ENCODE assay signal across 19 cellular contexts in the genomic region with DNA sequence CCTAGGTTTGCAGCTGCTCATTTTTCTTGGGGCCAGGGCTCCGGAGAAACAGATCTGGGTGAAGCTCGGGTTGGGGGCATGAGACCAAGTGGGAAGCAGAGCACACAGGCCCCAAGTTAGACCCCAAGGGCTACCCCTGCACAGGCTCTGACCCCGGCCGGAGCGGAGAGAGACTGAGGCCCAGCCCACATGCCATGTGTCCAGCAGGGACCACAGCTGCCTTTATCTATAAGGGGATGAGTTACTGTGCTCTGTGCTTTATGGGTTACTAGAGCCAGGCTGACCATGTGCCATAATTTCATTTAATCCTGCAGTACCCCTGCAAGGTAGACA. TPM values are rescaled to one million over a fixed set of nuclear protein-coding genes. Genes with fewer than 3 reads are reported as not detected.
DNase-seq lines count a peak whose midpoint lies in the region; ATAC-seq and TF ChIP-seq lines count a peak whose summit lies in the region.
"Had no signal": no experiment of that assay in that cellular context is flagged by ENCODE, and none has a peak within 500 bp of the region (broad histone marks: within the 10 kb centered on the region; RNA-seq: fewer than 3 reads in every experiment).

No MANE protein-coding gene starts in this region.

- DNase-seq in natural killer cell treated with Interleukin-12 subunit alpha and Interleukin-12 subunit beta and Interleukin-15 and Interleukin-18, amount 100 ng/mL, for 72 hours (ENCODE audit: low spot score) = peak; percentile 53
- DNase-seq in natural killer cell (no peak), RWPE1 (ENCODE audit: low spot score) (no peak), posterior vena cava (ENCODE audit: low spot score) (peak; percentile 45), left ventricle myocardium superior (no peak)
- no peak for DNase-seq in activated naive CD8-positive, alpha-beta T cell treated with anti-CD3 and anti-CD28 coated beads, Interleukin-2, amount 50 U/mL, for 24 hours
- DNase-seq: AML-193; Caco-2; Calu3; CD4-positive, alpha-beta T cell; CD8-positive, alpha-beta T cell; DMS79 treated with DMSO at 0.1 percent for 48 hours; GF-D8 had no signal

- no peaks in the 10 kb centered on the region for H3K9me3 Mint-ChIP-seq in natural killer cell treated with Interleukin-12 subunit alpha and Interleukin-12 subunit beta and Interleukin-15 and Interleukin-18, amount 100 ng/mL, for 72 hours
- H3K9me3 Mint-ChIP-seq in natural killer cell = no peaks in the 10 kb centered on the region
- H3K9me3 Mint-ChIP-seq in activated naive CD8-positive, alpha-beta T cell treated with anti-CD3 and anti-CD28 coated beads, Interleukin-2, amount 50 U/mL, for 24 hours = no peaks in the 10 kb centered on the region
- H3K9me3 Mint-ChIP-seq in activated T-helper 17 cell treated with anti-CD3 and anti-CD28 coated beads, Interleukin-2, amount 50 U/mL, for 72 hours = no peaks in the 10 kb centered on the region
- H3K9me3 Mint-ChIP-seq: CD4-positive, alpha-beta T cell; CD8-positive, alpha-beta T cell had no signal

- TF ChIP-seq CTCF in natural killer cell (IDR thresholded peaks at IDR 0.05) (no peak), RWPE1 (conservative IDR thresholded peaks at IDR 0.05; ENCODE audit: low read depth) (no peak)

- peaks cover 0 to 6% of the 10 kb centered on the region in 2 donors for H3K27me3 Mint-ChIP-seq in natural killer cell treated with Interleukin-12 subunit alpha and Interleukin-12 subunit beta and Interleukin-15 and Interleukin-18, amount 100 ng/mL, for 72 hours
- no peaks in the 10 kb centered on the region for H3K27me3 Mint-ChIP-seq in natural killer cell (ENCODE audit: low read depth in 2 of 2)
- H3K27me3 Mint-ChIP-seq in activated naive CD8-positive, alpha-beta T cell treated with anti-CD3 and anti-CD28 coated beads, Interleukin-2, amount 50 U/mL, for 24 hours = no peaks in the 10 kb centered on the region
- peaks cover 8% of the 10 kb centered on the region for H3K27me3 Mint-ChIP-seq in activated T-helper 17 cell treated with anti-CD3 and anti-CD28 coated beads, Interleukin-2, amount 50 U/mL, for 72 hours
- H3K27me3 Mint-ChIP-seq: CD4-positive, alpha-beta T cell had no signal

- H3K27ac Mint-ChIP-seq in natural killer cell treated with Interleukin-12 subunit alpha and Interleukin-12 subunit beta and Interleukin-15 and Interleukin-18, amount 100 ng/mL, for 72 hours = no peak overlapping the region
- H3K27ac Mint-ChIP-seq in natural killer cell = no peak overlapping the region
- no peak overlapping the region for H3K27ac Mint-ChIP-seq in activated naive CD8-positive, alpha-beta T cell treated with anti-CD3 and anti-CD28 coated beads, Interleukin-2, amount 50 U/mL, for 24 hours
- H3K27ac Mint-ChIP-seq in activated T-helper 17 cell treated with anti-CD3 and anti-CD28 coated beads, Interleukin-2, amount 50 U/mL, for 72 hours = no peak overlapping the region
- H3K27ac Mint-ChIP-seq: B cell; CD4-positive, alpha-beta T cell; CD8-positive, alpha-beta T cell had no signal

- POLR2A ChIA-PET in RWPE1 (lab: Yijun Ruan, JAX; ENCODE audit: low non-redundant PET) = no interaction called here

- no peak for ATAC-seq in natural killer cell treated with Interleukin-12 subunit alpha and Interleukin-12 subunit beta and Interleukin-15 and Interleukin-18, amount 100 ng/mL, for 72 hours
- ATAC-seq in natural killer cell (no peak), left ventricle myocardium superior (no peak)
- no peak for ATAC-seq in activated naive CD8-positive, alpha-beta T cell treated with anti-CD3 and anti-CD28 coated beads, Interleukin-2, amount 50 U/mL, for 24 hours
- no peak for ATAC-seq in activated T-helper 17 cell treated with anti-CD3 and anti-CD28 coated beads, Interleukin-2, amount 50 U/mL, for 72 hours (replicated peaks)
- ATAC-seq: A549; CD8-positive, alpha-beta T cell had no signal

- H3K4me3 Mint-ChIP-seq in natural killer cell treated with Interleukin-12 subunit alpha and Interleukin-12 subunit beta and Interleukin-15 and Interleukin-18, amount 100 ng/mL, for 72 hours = no peak overlapping the region
- H3K4me3 Mint-ChIP-seq in natural killer cell = no peak overlapping the region
- H3K4me3 Mint-ChIP-seq in activated naive CD8-positive, alpha-beta T cell treated with anti-CD3 and anti-CD28 coated beads, Interleukin-2, amount 50 U/mL, for 24 hours = no peak overlapping the region
- no peak overlapping the region for H3K4me3 Mint-ChIP-seq in activated T-helper 17 cell treated with anti-CD3 and anti-CD28 coated beads, Interleukin-2, amount 50 U/mL, for 72 hours
- H3K4me3 Mint-ChIP-seq: B cell; CD4-positive, alpha-beta T cell; CD8-positive, alpha-beta T cell had no signal

- no peaks in the 10 kb centered on the region for H3K36me3 Mint-ChIP-seq in natural killer cell treated with Interleukin-12 subunit alpha and Interleukin-12 subunit beta and Interleukin-15 and Interleukin-18, amount 100 ng/mL, for 72 hours
- no peaks in the 10 kb centered on the region for H3K36me3 Mint-ChIP-seq in natural killer cell
- no peaks in the 10 kb centered on the region for H3K36me3 Mint-ChIP-seq in activated naive CD8-positive, alpha-beta T cell treated with anti-CD3 and anti-CD28 coated beads, Interleukin-2, amount 50 U/mL, for 24 hours (ENCODE audit: low read depth)
- H3K36me3 Mint-ChIP-seq in activated T-helper 17 cell treated with anti-CD3 and anti-CD28 coated beads, Interleukin-2, amount 50 U/mL, for 72 hours (ENCODE audit: low read depth) = no peaks in the 10 kb centered on the region
- H3K36me3 Mint-ChIP-seq: CD8-positive, alpha-beta T cell had no signal

- CTCF ChIA-PET in RWPE1 (lab: Yijun Ruan, JAX) = no interaction called here

- peak overlapping the region; percentile 10; the same call in 1 of the 2 replicates for H3K27ac ChIP-seq in RWPE1
- H3K27ac ChIP-seq: 22Rv1, C4-2B had no signal

- no peaks in the 10 kb centered on the region for H3K4me1 Mint-ChIP-seq in natural killer cell treated with Interleukin-12 subunit alpha and Interleukin-12 subunit beta and Interleukin-15 and Interleukin-18, amount 100 ng/mL, for 72 hours (ENCODE audit: low read depth in 2 of 2)
- no peaks in the 10 kb centered on the region for H3K4me1 Mint-ChIP-seq in natural killer cell
- no peaks in the 10 kb centered on the region for H3K4me1 Mint-ChIP-seq in activated naive CD8-positive, alpha-beta T cell treated with anti-CD3 and anti-CD28 coated beads, Interleukin-2, amount 50 U/mL, for 24 hours
- no peaks in the 10 kb centered on the region for H3K4me1 Mint-ChIP-seq in activated T-helper 17 cell treated with anti-CD3 and anti-CD28 coated beads, Interleukin-2, amount 50 U/mL, for 72 hours

- intact Hi-C loops in natural killer cell (cut with micrococcal nuclease) = no loop called here
- intact Hi-C loops in posterior vena cava (cut with DNase I) = no loop called here
- intact Hi-C loops in left ventricle myocardium superior (cut with micrococcal nuclease) = no loop called here

RNA-seq across cellular contexts. Expression of a gene that starts 30.3 kb away (rescaled TPM):
- total RNA-seq in natural killer cell treated with Interleukin-12 subunit alpha and Interleukin-12 subunit beta and Interleukin-15 and Interleukin-18, amount 100 ng/mL, for 72 hours = not detected
- total RNA-seq in natural killer cell (not detected), posterior vena cava (not detected), left ventricle myocardium superior (not detected)
- not detected for total RNA-seq in activated T-helper 17 cell treated with anti-CD3 and anti-CD28 coated beads, Interleukin-2, amount 50 U/mL, for 72 hours
- total RNA-seq: A172; B cell; Caco-2; Calu3; CD4-positive, alpha-beta T cell; CD8-positive, alpha-beta T cell had no signal

RNA-seq across cellular contexts. Expression of a gene that starts 49.0 kb away (rescaled TPM):
- not detected for total RNA-seq in natural killer cell treated with Interleukin-12 subunit alpha and Interleukin-12 subunit beta and Interleukin-15 and Interleukin-18, amount 100 ng/mL, for 72 hours
- total RNA-seq in natural killer cell (not detected), posterior vena cava (1 to 10 TPM; 6.0 to 6.4 TPM), left ventricle myocardium superior (88.9 TPM)
- total RNA-seq in activated T-helper 17 cell treated with anti-CD3 and anti-CD28 coated beads, Interleukin-2, amount 50 U/mL, for 72 hours = not detected
- total RNA-seq: B cell; Caco-2; CD8-positive, alpha-beta T cell had no signal

RNA-seq across cellular contexts. Expression of a gene that starts 54.5 kb away (rescaled TPM):
- not detected for total RNA-seq in natural killer cell treated with Interleukin-12 subunit alpha and Interleukin-12 subunit beta and Interleukin-15 and Interleukin-18, amount 100 ng/mL, for 72 hours
- total RNA-seq in natural killer cell (not detected), posterior vena cava (1 to 10 TPM; 2.0 to 2.7 TPM), left ventricle myocardium superior (3.2 TPM)
- total RNA-seq in activated T-helper 17 cell treated with anti-CD3 and anti-CD28 coated beads, Interleukin-2, amount 50 U/mL, for 72 hours = 1 to 10 TPM in 1 of 2 donors, under 1 TPM in 1; 0.43 to 2.5 TPM
- total RNA-seq: B cell; CD4-positive, alpha-beta T cell; CD8-positive, alpha-beta T cell had no signal

Comparison
In these comparisons a context has a peak if more than half of its experiments do, and no peak if none do; other contexts are left out.
1. DNase-seq: peak in natural killer cell treated with Interleukin-12 subunit alpha and Interleukin-12 subunit beta and Interleukin-15 and Interleukin-18, amount 100 ng/mL, for 72 hours (single experiment) and posterior vena cava (single experiment); none in natural killer cell (single experiment), RWPE1 (single experiment), activated naive CD8-positive, alpha-beta T cell treated with anti-CD3 and anti-CD28 coated beads, Interleukin-2, amount 50 U/mL, for 24 hours (single experiment) and left ventricle myocardium superior (single experiment).
2. RNA of a gene that starts 49.0 kb away (total RNA-seq): 88.9 TPM in left ventricle myocardium superior (single experiment); 6.0 to 6.4 TPM in posterior vena cava, not detected in natural killer cell treated with Interleukin-12 subunit alpha and Interleukin-12 subunit beta and Interleukin-15 and Interleukin-18, amount 100 ng/mL, for 72 hours, not detected in natural killer cell and not detected in activated T-helper 17 cell treated with anti-CD3 and anti-CD28 coated beads, Interleukin-2, amount 50 U/mL, for 72 hours; every median in the first group is over 10 times any median in the second.